ENCODE assay signal across 10 cellular contexts in genomic region chr1:35857830-35858229, GRCh38. TPM values are rescaled to one million over a fixed set of nuclear protein-coding genes. Genes with fewer than 3 reads are reported as not detected.
DNase-seq lines count a peak whose midpoint lies in the region; ATAC-seq and TF ChIP-seq lines count a peak whose summit lies in the region.
"Had no signal": no experiment of that assay in that cellular context is flagged by ENCODE, and none has a peak within 500 bp of the region (broad histone marks: within the 10 kb centered on the region; RNA-seq: fewer than 3 reads in every experiment).

No MANE protein-coding gene starts in this region.

- CTCF ChIA-PET in AG04450 (lab: Charles Lee) = interaction anchor here (0.6 to 1.2 kb wide), 3 partner anchors 17 to 176 kb away, joined by 3 to 5 read pairs (median 4); partner anchors contain the start of gene AGO1

- H3K9me3 Mint-ChIP-seq in immature natural killer cell = no peaks in the 10 kb centered on the region

- in situ Hi-C loops in GM13976 (cut with MboI; ENCODE audit: low sequenced_read_pairs, unreplicated experiment) = no loop called here

- peaks cover 12 to 21% (median 14%) of the 10 kb centered on the region in 3 donors for H3K36me3 Mint-ChIP-seq in immature natural killer cell

- peaks cover 19% of the 10 kb centered on the region; the same call in 1 of the 2 replicates for H3K36me3 ChIP-seq in RWPE2 (ENCODE audit: low read depth)

- ATAC-seq in RWPE2 (ENCODE audit: low read depth) (no peak), GM19351 (IDR thresholded peaks at IDR 0.05; ENCODE audit: unreplicated experiment) (no peak)

- H3K4me1 Mint-ChIP-seq in immature natural killer cell = no peaks in the 10 kb centered on the region

- H3K4me3 ChIP-seq in AG04450 (ENCODE audit: low read depth, low read length) (no peak overlapping the region), RWPE2 (ENCODE audit: severe bottlenecking) (no peak overlapping the region)
- H3K4me3 ChIP-seq: smooth muscle cell, tibial nerve had no signal

- H3K9me3 ChIP-seq in AG04450 (ENCODE audit: control insufficient read depth, insufficient read depth, low read length) = no peaks in the 10 kb centered on the region
- H3K9me3 ChIP-seq in RWPE2 (ENCODE audit: severe bottlenecking) = no peaks in the 10 kb centered on the region
- H3K9me3 ChIP-seq: tibial nerve had no signal

- no peak overlapping the region for H3K27ac Mint-ChIP-seq in immature natural killer cell

- POLR2A ChIA-PET in AG04450 (lab: Yijun Ruan, JAX) = no interaction called here

- H3K4me1 ChIP-seq in RWPE2 (ENCODE audit: insufficient read depth, poor library complexity, severe bottlenecking) = no peaks in the 10 kb centered on the region
- H3K4me1 ChIP-seq: tibial nerve had no signal

- H3K27me3 ChIP-seq in AG04450 (ENCODE audit: control insufficient read depth, insufficient read depth, low read length) = no peaks in the 10 kb centered on the region
- H3K27me3 ChIP-seq in RWPE2 (ENCODE audit: insufficient read depth, poor library complexity, severe bottlenecking) = no peaks in the 10 kb centered on the region
- H3K27me3 ChIP-seq: tibial nerve had no signal

- TF ChIP-seq CTCF in AG04450 (IDR thresholded peaks at IDR 0.05; ENCODE audit: low read depth, low read length) = peak; percentile 18; the same call in 1 of the 2 replicates
- TF ChIP-seq CTCF in GM13976 (IDR thresholded peaks at IDR 0.05; ENCODE audit: borderline replicate concordance, control extremely low read depth, extremely low read depth, insufficient read depth, missing control alignments) = no peak
- TF ChIP-seq CTCF in RWPE2 (IDR thresholded peaks at IDR 0.05; ENCODE audit: poor library complexity, severe bottlenecking) = peak; percentile 26

- peaks cover 0 to 1% (median 0%) of the 10 kb centered on the region in 3 donors for H3K27me3 Mint-ChIP-seq in immature natural killer cell (ENCODE audit: low read depth in 3 of 3)

- no peak overlapping the region for H3K4me3 Mint-ChIP-seq in immature natural killer cell

- H3K27ac ChIP-seq in AG04450 (ENCODE audit: low read depth, low read length) = no peak overlapping the region
- no peak overlapping the region for H3K27ac ChIP-seq in RWPE2 (ENCODE audit: poor library complexity, severe bottlenecking)
- H3K27ac ChIP-seq: tibial nerve had no signal

- DNase-seq in AG04450 (ENCODE audit: low read depth, low spot score) = no peak
- DNase-seq in GM13976 (ENCODE audit: low spot score) = peak; percentile 29
- no peak for DNase-seq in RWPE2 (ENCODE audit: low spot score)
- DNase-seq in fibroblast of the conjunctiva (ENCODE audit: low read depth) = peak; percentile 13
- no peak for DNase-seq in activated CD4-positive, alpha-beta T cell treated with anti-CD3 and anti-CD28 coated beads for 1 hour
- no peak for DNase-seq in activated effector memory CD4-positive, alpha-beta T cell treated with anti-CD3 and anti-CD28 coated beads, Interleukin-2, amount 50 U/mL, for 16 hours
- DNase-seq in immature natural killer cell = no peak

RNA-seq across cellular contexts. Expression of gene AGO1, which starts 25.2 kb away (rescaled TPM):
- polyA plus RNA-seq in AG04450 (2011; rRNA removed) (14.8 and 17.6 TPM in 2 replicates), immature natural killer cell (1 to 10 TPM; 6.3 to 9.9 (median 7.0) TPM)
- polyA minus RNA-seq in AG04450 (2011; rRNA and poly(A)+ RNA removed) = 65.2 and 78.6 TPM in 2 replicates

RNA-seq across cellular contexts. Expression of gene AGO4, which starts 50.0 kb away (rescaled TPM):
- polyA plus RNA-seq in AG04450 (2011; rRNA removed) (8.6 and 9.1 TPM in 2 replicates), immature natural killer cell (10 to 100 TPM in 1 of 3 donors, 1 to 10 TPM in 2; 2.9 to 13.7 (median 8.8) TPM)
- polyA minus RNA-seq in AG04450 (2011; rRNA and poly(A)+ RNA removed) = 26.8 and 27.1 TPM in 2 replicates

Comparison
In these comparisons a context has a peak if more than half of its experiments do, and no peak if none do; other contexts are left out.
1. DNase-seq: peak in GM13976 (single experiment) and fibroblast of the conjunctiva (single experiment); none in AG04450 (single experiment), RWPE2 (single experiment), activated CD4-positive, alpha-beta T cell treated with anti-CD3 and anti-CD28 coated beads for 1 hour (single experiment), activated effector memory CD4-positive, alpha-beta T cell treated with anti-CD3 and anti-CD28 coated beads, Interleukin-2, amount 50 U/mL, for 16 hours (single experiment) and immature natural killer cell (0 of 3).